ENCODE assay signal across 9 cellular contexts in genomic region chr10:73044378-73045285, GRCh38. TPM values are rescaled to one million over a fixed set of nuclear protein-coding genes. Genes with fewer than 3 reads are reported as not detected.
DNase-seq lines count a peak whose midpoint lies in the region; ATAC-seq, FAIRE-seq and TF ChIP-seq lines count a peak whose summit lies in the region.
"Had no signal": no experiment of that assay in that cellular context is flagged by ENCODE, and none has a peak within 500 bp of the region (broad histone marks: within the 10 kb centered on the region; RNA-seq: fewer than 3 reads in every experiment).

No MANE protein-coding gene starts in this region.

- peak overlapping the region in 3 of 4 donors; percentile 15 to 33 (median 15) for H3K27ac ChIP-seq in body of pancreas
- H3K27ac ChIP-seq in iPS-18a (ENCODE audit: low read length): peak overlapping the region; percentile 45
- H3K27ac ChIP-seq in testis: peak overlapping the region; percentile 47 to 59
- H3K27ac ChIP-seq in MM.1S (ENCODE audit: low read length): no peak overlapping the region
- no peak overlapping the region for H3K27ac ChIP-seq in kidney (ENCODE audit: low read depth in 2 of 2, low read length in 2 of 2)

- H3K4me3 ChIP-seq in body of pancreas (no peak overlapping the region), iPS-18a (ENCODE audit: low read length) (peak overlapping the region; percentile 25), testis (no peak overlapping the region), MM.1S (ENCODE audit: low read length) (no peak overlapping the region), kidney (ENCODE audit: low read length in 2 of 2) (no peak overlapping the region)

- H3K4me1 ChIP-seq in body of pancreas (peaks cover 12% of the 10 kb centered on the region), iPS-18a (ENCODE audit: control insufficient read depth, low read depth, low read length) (peaks cover 30% of the 10 kb centered on the region), testis (peaks cover 9% of the 10 kb centered on the region), MM.1S (ENCODE audit: low read length) (peaks cover 30% of the 10 kb centered on the region), kidney (ENCODE audit: control insufficient read depth in 1 of 2, insufficient read depth in 1 of 2, low read depth in 1 of 2, low read length in 2 of 2) (no peaks in the 10 kb centered on the region)

- no peak overlapping the region for H2AFZ ChIP-seq in MM.1S (ENCODE audit: low read length)

- H3K9ac ChIP-seq in iPS-18a (ENCODE audit: low read length) (peak overlapping the region; percentile 2), MM.1S (ENCODE audit: low read length) (no peak overlapping the region), kidney (ENCODE audit: low read length in 2 of 2) (no peak overlapping the region)

- H3K36me3 Mint-ChIP-seq in activated CD4-positive, alpha-beta memory T cell treated with anti-CD3 and anti-CD28 coated beads for 36 hours: peaks cover 19% of the 10 kb centered on the region

- DNase-seq in HT1080 (ENCODE audit: low read depth) (peak; percentile 84), body of pancreas (no peak), testis (no peak), MM.1S (no peak), kidney (no peak)
- no peak for DNase-seq in activated CD4-positive, alpha-beta memory T cell treated with anti-CD3 and anti-CD28 coated beads for 36 hours
- DNase-seq: activated naive CD4-positive, alpha-beta T cell treated with Interleukin-2 at 50 U/mL for 16 hours had no signal

- no peak overlapping the region for H3K27ac Mint-ChIP-seq in activated CD4-positive, alpha-beta memory T cell treated with anti-CD3 and anti-CD28 coated beads for 36 hours
- H3K27ac Mint-ChIP-seq: memory B cell had no signal

- CTCF ChIA-PET in activated CD4-positive, alpha-beta memory T cell treated with anti-CD3 and anti-CD28 coated beads for 36 hours (lab: Charles Lee): interaction anchor here (0.6 kb wide), 1 partner anchor 132 kb away, joined by 3 read pairs; no protein-coding TSS in a partner anchor

- 75 to 77% methylated on average over 7 of the region's 7 CpGs for WGBS in body of pancreas, 2 donors
- WGBS in testis, 2 donors: 55 to 63% methylated on average over 7 of the region's 7 CpGs

- peaks cover 12% of the 10 kb centered on the region for H3F3A ChIP-seq in MM.1S (ENCODE audit: insufficient read depth, low read length)

- POLR2A ChIA-PET in activated CD4-positive, alpha-beta memory T cell treated with anti-CD3 and anti-CD28 coated beads for 36 hours (lab: Charles Lee): no interaction called here

- H3K9me3 ChIP-seq in body of pancreas (no peaks in the 10 kb centered on the region), iPS-18a (ENCODE audit: control insufficient read depth, low read depth, low read length) (no peaks in the 10 kb centered on the region), testis (no peaks in the 10 kb centered on the region), MM.1S (replicated peaks; ENCODE audit: insufficient read depth, low read length) (no peaks in the 10 kb centered on the region), kidney (ENCODE audit: control insufficient read depth in 1 of 2, low read length in 2 of 2) (no peaks in the 10 kb centered on the region)

- intact Hi-C loops in body of pancreas (cut with DNase I): no loop called here
- intact Hi-C loops in testis (cut with DNase I; ENCODE audit: low total_unique reads): no loop called here
- intact Hi-C loops in activated CD4-positive, alpha-beta memory T cell treated with anti-CD3 and anti-CD28 coated beads for 36 hours (cut with micrococcal nuclease): no loop called here
- intact Hi-C loops in kidney (cut with DNase I): no loop called here

- H3K4me1 Mint-ChIP-seq in activated CD4-positive, alpha-beta memory T cell treated with anti-CD3 and anti-CD28 coated beads for 36 hours (ENCODE audit: low read depth): peaks cover 5% of the 10 kb centered on the region
- H3K4me1 Mint-ChIP-seq: memory B cell had no signal

- peak; percentile 48 for ATAC-seq in body of pancreas

- no peaks in the 10 kb centered on the region for H3K9me3 Mint-ChIP-seq in activated CD4-positive, alpha-beta memory T cell treated with anti-CD3 and anti-CD28 coated beads for 36 hours
- H3K9me3 Mint-ChIP-seq: memory B cell had no signal

- H4K20me1 ChIP-seq in MM.1S (ENCODE audit: insufficient read depth, low read length): no peaks in the 10 kb centered on the region

- H3K27me3 ChIP-seq in body of pancreas (no peaks in the 10 kb centered on the region), iPS-18a (ENCODE audit: control insufficient read depth, insufficient read depth, low read length) (no peaks in the 10 kb centered on the region), testis (no peaks in the 10 kb centered on the region), MM.1S (replicated peaks; ENCODE audit: insufficient read depth, low read length) (no peaks in the 10 kb centered on the region)

- FAIRE-seq in kidney (lab: Jason Lieb, UNC): no peak

- H3K36me3 ChIP-seq in body of pancreas (replicated peaks in 1 of 2; ENCODE audit: insufficient read depth in 1 of 2, low read depth in 2 of 2) (peaks cover 0 to 4% of the 10 kb centered on the region in 2 donors), iPS-18a (ENCODE audit: control insufficient read depth, low read depth, low read length) (no peaks in the 10 kb centered on the region), testis (ENCODE audit: low read depth, missing control alignments) (no peaks in the 10 kb centered on the region), MM.1S (replicated peaks; ENCODE audit: insufficient read depth, low read length) (no peaks in the 10 kb centered on the region), kidney (ENCODE audit: control insufficient read depth in 1 of 2, insufficient read depth in 2 of 2, low read length in 2 of 2) (no peaks in the 10 kb centered on the region)

- no peak overlapping the region for H3K4me2 ChIP-seq in MM.1S (ENCODE audit: low read depth, low read length)

- H3K9me2 ChIP-seq in MM.1S (replicated peaks; ENCODE audit: insufficient read depth, low read length): no peaks in the 10 kb centered on the region

- TF ChIP-seq POLR2A in body of pancreas (IDR thresholded peaks at IDR 0.05) (no peak), testis (IDR thresholded peaks at IDR 0.05) (no peak)

- TF ChIP-seq CTCF in body of pancreas (IDR thresholded peaks at IDR 0.05) (no peak), testis (IDR thresholded peaks at IDR 0.05) (no peak), MM.1S (IDR thresholded peaks at IDR 0.05; ENCODE audit: low read length) (no peak), kidney (IDR thresholded peaks at IDR 0.05; ENCODE audit: borderline replicate concordance, extremely low read depth, insufficient read depth) (no peak)

- no peaks in the 10 kb centered on the region for H3K27me3 Mint-ChIP-seq in activated CD4-positive, alpha-beta memory T cell treated with anti-CD3 and anti-CD28 coated beads for 36 hours
- H3K27me3 Mint-ChIP-seq: memory B cell had no signal

- H3K79me2 ChIP-seq in MM.1S (ENCODE audit: low read length): no peaks in the 10 kb centered on the region

- no peak overlapping the region for H3K4me3 Mint-ChIP-seq in activated CD4-positive, alpha-beta memory T cell treated with anti-CD3 and anti-CD28 coated beads for 36 hours
- H3K4me3 Mint-ChIP-seq: memory B cell had no signal

RNA-seq across cellular contexts. Expression of gene P4HA1, which starts 52.0 kb away (rescaled TPM):
- 22.7 and 25.2 TPM in 2 replicates for total RNA-seq in HT1080 (2014; rRNA removed; shearing (Covaris generic))
- 86.0 and 100.0 TPM in 2 replicates for polyA plus RNA-seq in HT1080 (2015; cell fraction: cytosol; rRNA removed)
- 185 and 189 TPM in 2 replicates for polyA plus RNA-seq in HT1080 (2015; cell fraction: nucleus; rRNA removed)
- total RNA-seq in body of pancreas: 10 to 100 TPM; 11.9 to 21.5 TPM
- total RNA-seq in testis: 10 to 100 TPM; 19.0 to 20.2 TPM
- 28.1 TPM for polyA plus RNA-seq in testis (ENCODE audit: insufficient read depth, low read depth, low replicate concordance)
- 10 to 100 TPM; 30.9 to 31.2 TPM for total RNA-seq in activated CD4-positive, alpha-beta memory T cell treated with anti-CD3 and anti-CD28 coated beads for 36 hours
- 25.3 TPM for total RNA-seq in kidney
- 15.7 TPM for polyA plus RNA-seq in kidney (ENCODE audit: insufficient read depth, low read depth, low replicate concordance)

Comparison
In these comparisons a context has a peak if more than half of its experiments do, and no peak if none do; other contexts are left out.
1. H3K27ac ChIP-seq: peak in body of pancreas (3 of 4), iPS-18a (single experiment) and testis (2 of 2); none in MM.1S (single experiment) and kidney (0 of 2).